ENCODE assay signal across 8 cellular contexts in the genomic region with DNA sequence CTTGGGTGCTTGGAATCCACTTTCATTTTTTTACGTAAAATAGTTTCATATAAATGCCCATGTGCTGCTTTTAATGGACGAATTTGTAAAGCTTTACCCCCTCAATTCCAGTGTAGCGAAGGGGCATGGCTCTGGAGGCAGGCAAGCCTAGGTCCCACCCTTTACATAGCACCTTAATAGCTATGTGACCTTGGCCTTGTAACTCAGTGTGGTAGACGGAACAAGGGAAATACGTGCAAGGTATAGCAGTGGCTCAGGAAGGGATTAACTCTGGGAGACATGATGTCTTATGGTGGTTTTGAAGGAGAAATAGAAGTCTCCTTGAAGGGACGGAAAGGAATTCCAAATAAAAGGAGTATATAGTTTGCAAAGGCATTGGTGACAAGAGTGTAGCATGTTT. TPM values are rescaled to one million over a fixed set of nuclear protein-coding genes. Genes with fewer than 3 reads are reported as not detected.
A peak's percentile ranks its signal among the peaks of the same experiment; 100 is the strongest.
DNase-seq lines count a peak whose midpoint lies in the region; TF ChIP-seq lines count a peak whose summit lies in the region.
"Had no signal": no experiment of that assay in that cellular context is flagged by ENCODE, and none has a peak within 500 bp of the region (broad histone marks: within the 10 kb centered on the region; RNA-seq: fewer than 3 reads in every experiment).

No MANE protein-coding gene starts in this region.

- H3K27ac Mint-ChIP-seq in glutamatergic neuron (ENCODE audit: unreplicated experiment): peak overlapping the region; percentile 49

- H3K27ac ChIP-seq in skin epidermis: peak overlapping the region in 11 of 21 experiments; percentile 92 to 99 (median 97)

- H3K27me3 Mint-ChIP-seq in glutamatergic neuron (ENCODE audit: unreplicated experiment): peaks cover 2% of the 10 kb centered on the region

- H3K4me3 ChIP-seq in HAP-1 (peak overlapping the region; percentile 93), WI38 (ENCODE audit: low read depth, low read length) (peak overlapping the region; percentile 83), skin epidermis (peak overlapping the region; percentile 79 to 96 (median 95))

- peaks cover 55% of the 10 kb centered on the region for H3K36me3 ChIP-seq in HAP-1 (replicated peaks)

- H3K27me3 ChIP-seq in HAP-1 (ENCODE audit: low read depth): no peaks in the 10 kb centered on the region

- TF ChIP-seq CTCF in WI38 (IDR thresholded peaks at IDR 0.05; ENCODE audit: low read depth, low read length): no peak
- TF ChIP-seq CTCF in glutamatergic neuron (IDR thresholded peaks at IDR 0.05; ENCODE audit: partially characterized antibody, unreplicated experiment): no peak

- no peaks in the 10 kb centered on the region for H3K36me3 Mint-ChIP-seq in glutamatergic neuron (ENCODE audit: unreplicated experiment)

- DNase-seq in HAP-1 (ENCODE audit: low spot score in 2 of 2): peak in 1 of 2 experiments; percentile 30
- no peak for DNase-seq in glutamatergic neuron
- DNase-seq in Ammon's horn (ENCODE audit: low spot score): no peak
- DNase-seq in EL: no peak
- DNase-seq in posterior cingulate gyrus: no peak
- DNase-seq: effector CD8-positive, alpha-beta T cell had no signal

- peaks cover 23% of the 10 kb centered on the region for H3K4me1 Mint-ChIP-seq in glutamatergic neuron (ENCODE audit: low read depth, unreplicated experiment)

- H3K9me3 ChIP-seq in HAP-1: no peaks in the 10 kb centered on the region

- peaks cover 7% of the 10 kb centered on the region for H3K9me3 Mint-ChIP-seq in glutamatergic neuron (ENCODE audit: unreplicated experiment)

- in situ Hi-C loops in HAP-1 (cut with MboI; ENCODE audit: low sequenced_read_pairs): no loop called here

- peaks cover 18% of the 10 kb centered on the region for H3K4me1 ChIP-seq in HAP-1

- intact Hi-C loops in posterior cingulate gyrus (cut with DNase I): loop anchor here (10.0 kb wide), 1 partner anchor 459 kb away; a partner anchor contains a TSS

- H3K4me3 Mint-ChIP-seq in glutamatergic neuron (ENCODE audit: unreplicated experiment): peak overlapping the region; percentile 99

RNA-seq across cellular contexts. Expression of a gene that starts 1.4 kb away (rescaled TPM):
- total RNA-seq in glutamatergic neuron (ENCODE audit: unreplicated experiment): 201 TPM
